ENCODE assay signal across 8 cellular contexts in the genomic region with DNA sequence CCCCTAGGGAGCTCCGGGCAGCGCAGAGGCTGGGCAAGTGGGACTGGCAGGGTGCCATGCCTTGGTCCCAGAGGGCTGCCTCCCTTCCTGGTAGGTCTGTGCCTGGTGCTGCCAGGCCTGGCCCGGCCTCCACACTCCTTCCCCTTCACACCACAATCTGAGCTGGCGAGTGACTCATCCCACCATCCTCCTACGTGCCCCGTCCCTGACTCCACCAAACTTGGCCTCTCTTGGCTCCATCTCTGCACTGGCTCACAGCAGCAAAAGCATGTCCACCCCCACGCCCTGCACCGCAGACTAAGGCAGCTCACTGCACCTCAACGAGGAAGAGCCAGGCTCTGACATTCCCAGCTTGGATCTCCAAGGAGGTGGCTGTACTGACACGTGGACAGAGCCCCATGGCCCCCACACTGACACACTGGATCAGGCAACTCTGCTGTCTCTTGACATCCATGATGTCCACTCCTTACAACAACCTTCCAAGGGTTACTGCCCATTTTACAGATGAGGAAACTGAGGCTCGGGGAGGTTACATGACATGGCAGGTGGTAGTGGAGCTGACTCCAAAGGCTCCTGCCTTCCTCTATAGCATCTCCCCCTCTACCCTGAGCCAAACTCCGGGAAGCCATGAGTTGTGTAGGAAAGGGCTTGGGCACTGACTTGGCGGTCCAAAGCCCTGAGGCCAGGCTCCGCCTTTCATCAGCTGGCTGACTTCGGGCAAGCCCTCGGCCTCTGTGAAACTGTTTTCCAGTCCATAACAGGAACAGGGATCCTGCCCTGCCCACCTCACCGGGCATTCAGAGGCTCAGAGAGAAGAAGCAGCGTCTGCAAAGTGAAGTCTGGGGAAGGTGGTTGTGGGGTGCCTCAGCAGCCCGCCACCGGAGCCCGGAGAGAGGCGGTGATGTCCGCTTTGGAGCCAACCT. TPM values are rescaled to one million over a fixed set of nuclear protein-coding genes. Genes with fewer than 3 reads are reported as not detected.
DNase-seq lines count a peak whose midpoint lies in the region; ATAC-seq and TF ChIP-seq lines count a peak whose summit lies in the region.

No MANE protein-coding gene starts in this region.

- H3K36me3 ChIP-seq in body of pancreas (replicated peaks in 1 of 2; ENCODE audit: insufficient read depth in 1 of 2, low read depth in 2 of 2): no peaks in the 10 kb centered on the region
- H3K36me3 ChIP-seq in left lung: no peaks in the 10 kb centered on the region

- H3K4me1 ChIP-seq in body of pancreas (peaks cover 23% of the 10 kb centered on the region), left lung (peaks cover 16 to 22% of the 10 kb centered on the region in 2 donors)

- 32 to 44% methylated on average over 11 to 23 of the region's 23 CpGs for WGBS in body of pancreas, 2 donors

- no peaks in the 10 kb centered on the region for H3K27me3 ChIP-seq in body of pancreas
- peaks cover 0 to 20% of the 10 kb centered on the region in 2 donors for H3K27me3 ChIP-seq in left lung

- ATAC-seq in body of pancreas: peak; percentile 43
- ATAC-seq in left lung: peak; percentile 64
- no peak for ATAC-seq in GM18868 (IDR thresholded peaks at IDR 0.05; ENCODE audit: unreplicated experiment)

- H3K4me3 ChIP-seq in body of pancreas (no peak overlapping the region), left lung (peak overlapping the region in 1 of 2 donors; percentile 14)

- H3K27ac ChIP-seq in body of pancreas: peak overlapping the region in 2 of 4 donors; percentile 39 to 65
- peak overlapping the region; percentile 19 to 46 for H3K27ac ChIP-seq in left lung

- intact Hi-C loops in body of pancreas (cut with DNase I): loop anchor here (5.0 kb wide), 1 partner anchor 114 kb away; no protein-coding TSS in a partner anchor
- intact Hi-C loops in left lung (cut with DNase I): loop anchor here in 1 of 2 donors (10.0 kb wide), 1 partner anchor 643 kb away; no protein-coding TSS in a partner anchor

- TF ChIP-seq CTCF in body of pancreas (IDR thresholded peaks at IDR 0.05) (no peak), left lung (IDR thresholded peaks at IDR 0.05) (no peak)

- DNase-seq in NK-92 treated with Interleukin-12 subunit alpha and Interleukin-12 subunit beta, amount 100 ng/mL, for 24 hours (lab: John Stamatoyannopoulos, UW): peak; percentile 36
- no peak for DNase-seq in NK-92 (lab: John Stamatoyannopoulos, UW; ENCODE audit: unreplicated experiment)
- peak; percentile 65 to 86 for DNase-seq in SW 1271 (lab: John Stamatoyannopoulos, UW)
- peak; percentile 31 to 64 (median 50) for DNase-seq in body of pancreas
- peak; percentile 79 to 88 for DNase-seq in left lung
- DNase-seq in stimulated activated CD4-positive, alpha-beta T cell treated with anti-CD3 and anti-CD28 coated beads, Interleukin-4, amount 100 ng/mL, for 24 hours: peak; percentile 82
- no peak for DNase-seq in globus pallidus (ENCODE audit: low spot score)

- no peak for TF ChIP-seq POLR2A in body of pancreas (IDR thresholded peaks at IDR 0.05)

- H3K9me3 ChIP-seq in body of pancreas (no peaks in the 10 kb centered on the region), left lung (peaks cover 0 to 6% of the 10 kb centered on the region in 2 donors)

RNA-seq across cellular contexts. Expression of a gene that starts 20.1 kb away (rescaled TPM):
- 100 to 1,000 TPM in 1 of 2 donors, 10 to 100 TPM in 1; 77.5 to 121 TPM for total RNA-seq in body of pancreas
- total RNA-seq in left lung: 1,000 to 10,000 TPM in 1 of 2 donors, 100 to 1,000 TPM in 1; 692 to 1,142 TPM

RNA-seq across cellular contexts. Expression of a gene that starts 23.7 kb away (rescaled TPM):
- total RNA-seq in body of pancreas: not detected
- not detected for total RNA-seq in left lung

RNA-seq across cellular contexts. Expression of a gene that starts 29.5 kb away (rescaled TPM):
- total RNA-seq in body of pancreas: under 1 TPM in 1 of 2 donors, not detected in 1; 0.52 TPM
- total RNA-seq in left lung: 10 to 100 TPM; 23.8 to 27.8 TPM

RNA-seq across cellular contexts. Expression of a gene that starts 38.5 kb away (rescaled TPM):
- total RNA-seq in body of pancreas (1 to 10 TPM in 1 of 2 donors, not detected in 1; 2.3 TPM), left lung (1 to 10 TPM in 1 of 2 donors, not detected in 1; 1.5 TPM)

RNA-seq across cellular contexts. Expression of a gene that starts 42.8 kb away (rescaled TPM):
- total RNA-seq in body of pancreas: not detected
- 10 to 100 TPM; 10.8 to 29.1 TPM for total RNA-seq in left lung

Comparison
In these comparisons a context has a peak if more than half of its experiments do, and no peak if none do; other contexts are left out.
1. DNase-seq: peak in NK-92 treated with Interleukin-12 subunit alpha and Interleukin-12 subunit beta, amount 100 ng/mL, for 24 hours (single experiment), SW 1271 (2 of 2), body of pancreas (4 of 4), left lung (2 of 2) and stimulated activated CD4-positive, alpha-beta T cell treated with anti-CD3 and anti-CD28 coated beads, Interleukin-4, amount 100 ng/mL, for 24 hours (single experiment); none in NK-92 (single experiment) and globus pallidus (single experiment).
2. RNA of a gene that starts 20.1 kb away (total RNA-seq): 692 to 1,142 TPM in left lung; 77.5 to 121 TPM in body of pancreas; every median in the first group is over 4 times any median in the second.
3. RNA of a gene that starts 29.5 kb away (total RNA-seq): 23.8 to 27.8 TPM in left lung; 0.52 TPM in body of pancreas; every median in the first group is over 10 times any median in the second.